In the genomic region with DNA sequence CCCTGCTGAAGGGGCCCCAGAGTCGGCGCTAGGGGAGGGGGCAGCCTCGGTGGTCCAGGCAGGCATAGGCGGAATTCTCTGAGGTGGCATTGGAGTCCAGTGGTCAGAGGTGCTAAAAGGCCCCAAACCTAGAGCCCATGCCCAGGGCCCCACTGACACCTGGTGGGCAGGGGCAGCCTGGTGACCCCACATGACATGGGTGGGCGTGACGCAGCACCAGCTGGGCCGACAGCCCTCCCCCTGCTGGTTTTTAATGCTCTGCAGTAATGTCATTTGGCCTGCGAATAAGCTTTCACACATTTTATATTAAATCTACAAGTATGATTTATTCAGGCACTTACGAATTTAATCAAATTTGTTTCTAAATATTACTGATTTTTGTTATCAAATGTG, we compare ENCODE assay signal across 1 cellular context.
TF ChIP-seq lines count a peak whose summit lies in the region.

No MANE protein-coding gene starts in this region.

TF ChIP-seq in HepG2, 621 proteins besides CTCF, POLR2A, EP300 and RAD21:
- TF ChIP-seq, protein P1, sequence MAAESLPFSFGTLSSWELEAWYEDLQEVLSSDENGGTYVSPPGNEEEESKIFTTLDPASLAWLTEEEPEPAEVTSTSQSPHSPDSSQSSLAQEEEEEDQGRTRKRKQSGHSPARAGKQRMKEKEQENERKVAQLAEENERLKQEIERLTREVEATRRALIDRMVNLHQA (CRISPR knock-in tag; IDR thresholded peaks at IDR 0.05) = no peak
- no peak for TF ChIP-seq FOXC1 (CRISPR knock-in tag; IDR thresholded peaks at IDR 0.05; ENCODE audit: borderline replicate concordance)
- TF ChIP-seq ADNP (CRISPR knock-in tag; IDR thresholded peaks at IDR 0.05) = no peak
- no peak for TF ChIP-seq KDM5A (IDR thresholded peaks at IDR 0.05; ENCODE audit: borderline replicate concordance, low read length)
- TF ChIP-seq, protein P2, sequence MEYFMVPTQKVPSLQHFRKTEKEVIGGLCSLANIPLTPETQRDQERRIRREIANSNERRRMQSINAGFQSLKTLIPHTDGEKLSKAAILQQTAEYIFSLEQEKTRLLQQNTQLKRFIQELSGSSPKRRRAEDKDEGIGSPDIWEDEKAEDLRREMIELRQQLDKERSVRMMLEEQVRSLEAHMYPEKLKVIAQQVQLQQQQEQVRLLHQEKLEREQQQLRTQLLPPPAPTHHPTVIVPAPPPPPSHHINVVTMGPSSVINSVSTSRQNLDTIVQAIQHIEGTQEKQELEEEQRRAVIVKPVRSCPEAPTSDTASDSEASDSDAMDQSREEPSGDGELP (IDR thresholded peaks at IDR 0.05; ENCODE audit: borderline replicate concordance, low read depth) = no peak
- no peak for TF ChIP-seq MEF2D (CRISPR knock-in tag; IDR thresholded peaks at IDR 0.05)
- TF ChIP-seq, protein P3, sequence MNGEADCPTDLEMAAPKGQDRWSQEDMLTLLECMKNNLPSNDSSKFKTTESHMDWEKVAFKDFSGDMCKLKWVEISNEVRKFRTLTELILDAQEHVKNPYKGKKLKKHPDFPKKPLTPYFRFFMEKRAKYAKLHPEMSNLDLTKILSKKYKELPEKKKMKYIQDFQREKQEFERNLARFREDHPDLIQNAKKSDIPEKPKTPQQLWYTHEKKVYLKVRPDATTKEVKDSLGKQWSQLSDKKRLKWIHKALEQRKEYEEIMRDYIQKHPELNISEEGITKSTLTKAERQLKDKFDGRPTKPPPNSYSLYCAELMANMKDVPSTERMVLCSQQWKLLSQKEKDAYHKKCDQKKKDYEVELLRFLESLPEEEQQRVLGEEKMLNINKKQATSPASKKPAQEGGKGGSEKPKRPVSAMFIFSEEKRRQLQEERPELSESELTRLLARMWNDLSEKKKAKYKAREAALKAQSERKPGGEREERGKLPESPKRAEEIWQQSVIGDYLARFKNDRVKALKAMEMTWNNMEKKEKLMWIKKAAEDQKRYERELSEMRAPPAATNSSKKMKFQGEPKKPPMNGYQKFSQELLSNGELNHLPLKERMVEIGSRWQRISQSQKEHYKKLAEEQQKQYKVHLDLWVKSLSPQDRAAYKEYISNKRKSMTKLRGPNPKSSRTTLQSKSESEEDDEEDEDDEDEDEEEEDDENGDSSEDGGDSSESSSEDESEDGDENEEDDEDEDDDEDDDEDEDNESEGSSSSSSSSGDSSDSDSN (CRISPR knock-in tag; IDR thresholded peaks at IDR 0.05) = no peak
- no peak for TF ChIP-seq ZNF883 (CRISPR knock-in tag; IDR thresholded peaks at IDR 0.05; ENCODE audit: not compliant biosample characterization)
- no peak for TF ChIP-seq ZNF768 (CRISPR knock-in tag; IDR thresholded peaks at IDR 0.05)
- TF ChIP-seq ZMYM2 (CRISPR knock-in tag; IDR thresholded peaks at IDR 0.05) = no peak
- TF ChIP-seq ZFX (CRISPR knock-in tag; IDR thresholded peaks at IDR 0.05; ENCODE audit: low read depth) = no peak
- TF ChIP-seq, protein P4, sequence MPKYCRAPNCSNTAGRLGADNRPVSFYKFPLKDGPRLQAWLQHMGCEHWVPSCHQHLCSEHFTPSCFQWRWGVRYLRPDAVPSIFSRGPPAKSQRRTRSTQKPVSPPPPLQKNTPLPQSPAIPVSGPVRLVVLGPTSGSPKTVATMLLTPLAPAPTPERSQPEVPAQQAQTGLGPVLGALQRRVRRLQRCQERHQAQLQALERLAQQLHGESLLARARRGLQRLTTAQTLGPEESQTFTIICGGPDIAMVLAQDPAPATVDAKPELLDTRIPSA (CRISPR knock-in tag; IDR thresholded peaks at IDR 0.05; ENCODE audit: borderline replicate concordance) = no peak
- TF ChIP-seq, protein P5, sequence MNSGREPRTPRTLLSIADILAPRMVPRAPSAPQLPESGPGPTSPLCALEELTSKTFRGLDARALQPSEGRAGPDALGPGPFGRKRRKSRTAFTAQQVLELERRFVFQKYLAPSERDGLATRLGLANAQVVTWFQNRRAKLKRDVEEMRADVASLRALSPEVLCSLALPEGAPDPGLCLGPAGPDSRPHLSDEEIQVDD (CRISPR knock-in tag; IDR thresholded peaks at IDR 0.05; ENCODE audit: borderline replicate concordance) = no peak
- TF ChIP-seq, protein P6, sequence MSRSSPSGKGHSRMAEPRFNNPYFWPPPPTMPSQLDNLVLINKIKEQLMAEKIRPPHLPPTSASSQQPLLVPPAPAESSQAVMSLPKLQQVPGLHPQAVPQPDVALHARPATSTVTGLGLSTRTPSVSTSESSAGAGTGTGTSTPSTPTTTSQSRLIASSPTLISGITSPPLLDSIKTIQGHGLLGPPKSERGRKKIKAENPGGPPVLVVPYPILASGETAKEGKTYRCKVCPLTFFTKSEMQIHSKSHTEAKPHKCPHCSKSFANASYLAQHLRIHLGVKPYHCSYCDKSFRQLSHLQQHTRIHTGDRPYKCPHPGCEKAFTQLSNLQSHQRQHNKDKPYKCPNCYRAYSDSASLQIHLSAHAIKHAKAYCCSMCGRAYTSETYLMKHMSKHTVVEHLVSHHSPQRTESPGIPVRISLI (CRISPR knock-in tag; IDR thresholded peaks at IDR 0.05; ENCODE audit: borderline replicate concordance) = no peak
- TF ChIP-seq PAWR (CRISPR knock-in tag; IDR thresholded peaks at IDR 0.05; ENCODE audit: borderline replicate concordance) = no peak
- TF ChIP-seq ZNF850 (CRISPR knock-in tag; conservative IDR thresholded peaks at IDR 0.05) = no peak
- no peak for TF ChIP-seq SMAD1 (CRISPR knock-in tag; IDR thresholded peaks at IDR 0.05; ENCODE audit: borderline replicate concordance, low read depth)
